ENCODE assay signal across 1 cellular context in genomic region chr12:86265329-86265695, GRCh38.
TF ChIP-seq lines count a peak whose summit lies in the region.

No MANE protein-coding gene starts in this region.

TF ChIP-seq in GM23338, 12 proteins besides CTCF, POLR2A, EP300 and RAD21:
- TF ChIP-seq POLR2AphosphoS5 (IDR thresholded peaks at IDR 0.05; ENCODE audit: low read depth) (no peak), ZNF462 (CRISPR knock-in tag; IDR thresholded peaks at IDR 0.05) (no peak), NANOG (IDR thresholded peaks at IDR 0.05; ENCODE audit: borderline replicate concordance) (no peak), EZH2 (IDR thresholded peaks at IDR 0.05; ENCODE audit: low read depth, unreplicated experiment) (no peak), REST (IDR thresholded peaks at IDR 0.05; ENCODE audit: unreplicated experiment) (no peak), ZNF331 (CRISPR knock-in tag; IDR thresholded peaks at IDR 0.05; ENCODE audit: low read depth) (no peak), ETS1 (IDR thresholded peaks at IDR 0.05) (no peak)
